8 cellular contexts compared by ENCODE assay signal in genomic region chr3:38453075-38453913, GRCh38. TPM values are rescaled to one million over a fixed set of nuclear protein-coding genes. Genes with fewer than 3 reads are reported as not detected.
DNase-seq lines count a peak whose midpoint lies in the region; ATAC-seq and TF ChIP-seq lines count a peak whose summit lies in the region.

Gene ACVR2B, plus strand, starts transcription at chr3:38453890. Its CDS starts 433 bp downstream, at chr3:38454323.

- peak; percentile 86 to 93 (median 90) for ATAC-seq in heart left ventricle

- H3K36me3 ChIP-seq in adrenal gland (replicated peaks in 1 of 2) (no peaks in the 10 kb centered on the region), heart left ventricle (no peaks in the 10 kb centered on the region), tibial nerve (no peaks in the 10 kb centered on the region)

- H3K4me3 ChIP-seq in adrenal gland = peak within 1 kb of the TSS; percentile 29 to 97 (median 56)
- H3K4me3 ChIP-seq in heart left ventricle = peak within 1 kb of the TSS; percentile 76 to 98 (median 89)
- peak within 1 kb of the TSS; percentile 78 to 97 (median 89) for H3K4me3 ChIP-seq in tibial nerve

- TF ChIP-seq POLR2A in adrenal gland (IDR thresholded peaks at IDR 0.05) = peak in 1 of 2 donors; percentile 63
- TF ChIP-seq POLR2A in heart left ventricle (IDR thresholded peaks at IDR 0.05) = no peak
- TF ChIP-seq POLR2A in tibial nerve (IDR thresholded peaks at IDR 0.05) = peak in 1 of 2 donors; percentile 53

- H3K27ac ChIP-seq in adrenal gland (peak within 1 kb of the TSS; percentile 24 to 94 (median 90)), heart left ventricle (peak within 1 kb of the TSS; percentile 75 to 95 (median 82)), tibial nerve (peak within 1 kb of the TSS; percentile 81 to 95 (median 85))

- peak; percentile 44 to 51 for TF ChIP-seq EP300 in tibial nerve (IDR thresholded peaks at IDR 0.05)

- DNase-seq in DMS114 treated with DMSO at 0.1 percent for 48 hours (lab: John Stamatoyannopoulos, UW; ENCODE audit: unreplicated experiment) = peak; percentile 62
- peak; percentile 59 for DNase-seq in HCEC 1CT
- peak; percentile 46 for DNase-seq in NCI-H1092 (lab: John Stamatoyannopoulos, UW)
- DNase-seq in SW480 (ENCODE audit: low spot score) = peak; percentile 82
- peak; percentile 91 to 96 (median 94) for DNase-seq in adrenal gland
- DNase-seq in heart left ventricle = peak; percentile 87 to 96 (median 92)
- DNase-seq in pons (ENCODE audit: low spot score) = peak; percentile 83
- peak; percentile 92 to 93 for DNase-seq in tibial nerve (ENCODE audit: low spot score in 2 of 2)

- H3K27me3 ChIP-seq in adrenal gland (no peaks in the 10 kb centered on the region), heart left ventricle (peaks cover 0 to 9% (median 0%) of the 10 kb centered on the region in 9 donors), tibial nerve (no peaks in the 10 kb centered on the region)

- TF ChIP-seq CTCF in adrenal gland (IDR thresholded peaks at IDR 0.05) = no peak
- no peak for TF ChIP-seq CTCF in heart left ventricle (IDR thresholded peaks at IDR 0.05)
- TF ChIP-seq CTCF in tibial nerve (IDR thresholded peaks at IDR 0.05) = no peak

- H3K9me3 ChIP-seq in adrenal gland (replicated peaks in 1 of 3) (no peaks in the 10 kb centered on the region), heart left ventricle (no peaks in the 10 kb centered on the region), tibial nerve (no peaks in the 10 kb centered on the region)

- WGBS in adrenal gland, 4 donors = 8 to 28% (median 17%) methylated on average over 12 to 48 of the region's 48 CpGs
- WGBS in heart left ventricle, 4 donors = 6 to 36% (median 13%) methylated on average over 11 to 48 of the region's 48 CpGs
- WGBS in tibial nerve, 2 donors = 17 to 35% methylated on average over 11 to 17 of the region's 48 CpGs

- intact Hi-C loops in adrenal gland (cut with DNase I) (no loop called here), heart left ventricle (cut with DNase I) (loop anchor here in 2 of 10 donors (5.0 to 10.0 kb wide), 2 partner anchors 316 to 318 kb away; partner anchors contain the start of genes ACAA1 (in 2 of the 2) and MYD88 (in 2 of the 2))

- peaks cover 34 to 48% of the 10 kb centered on the region in 2 donors for H3K4me1 ChIP-seq in adrenal gland (replicated peaks in 1 of 2)
- peaks cover 0 to 38% (median 24%) of the 10 kb centered on the region in 12 donors for H3K4me1 ChIP-seq in heart left ventricle
- H3K4me1 ChIP-seq in tibial nerve = peaks cover 0 to 37% (median 12%) of the 10 kb centered on the region in 4 donors

RNA-seq across cellular contexts. Expression of gene ACVR2B, which starts in this region (rescaled TPM):
- total RNA-seq in adrenal gland (10 to 100 TPM in 6 of 8 donors, 1 to 10 TPM in 2; 3.6 to 20.2 (median 14.4) TPM), heart left ventricle (10 to 100 TPM in 1 of 9 donors, 1 to 10 TPM in 8; 3.5 to 12.4 (median 6.2) TPM), tibial nerve (10 to 100 TPM in 3 of 4 donors, 1 to 10 TPM in 1; 8.7 to 15.3 (median 12.6) TPM)
- polyA plus RNA-seq in adrenal gland (1 to 10 TPM; 1.8 to 5.1 (median 2.3) TPM), heart left ventricle (1 to 10 TPM; 1.3 to 1.5 TPM)

Comparison
In these comparisons a context has a peak if more than half of its experiments do, and no peak if none do; other contexts are left out.
1. Peak in every context shown above with its lines: DNase-seq, ATAC-seq, H3K4me3 ChIP-seq and H3K27ac ChIP-seq.